ENCODE assay signal across 24 cellular contexts in the genomic region with DNA sequence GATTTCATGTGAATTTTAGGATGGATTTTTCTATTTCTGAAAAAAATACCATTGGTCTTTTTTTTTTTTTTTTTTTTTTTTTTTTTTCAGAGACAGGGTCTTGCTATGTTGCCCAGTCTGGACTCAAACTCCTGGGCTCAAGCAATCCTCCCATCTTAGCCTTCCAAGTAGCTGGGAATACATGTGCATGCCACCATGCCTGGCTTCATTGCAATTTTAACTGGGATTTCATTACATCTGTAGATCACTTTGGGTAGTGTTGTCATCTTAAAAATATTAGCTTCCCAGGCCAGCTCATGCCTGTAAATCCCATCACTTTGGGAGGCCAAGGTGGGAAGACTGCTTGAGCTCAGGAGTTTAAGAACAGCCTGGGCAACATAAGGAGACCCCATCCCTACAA.
"Had no signal": no experiment of that assay in that cellular context is flagged by ENCODE, and none has a peak within 500 bp of the region (broad histone marks: within the 10 kb centered on the region; RNA-seq: fewer than 3 reads in every experiment).

No MANE protein-coding gene starts in this region.

- DNase-seq: dermis blood vessel endothelial cell; effector memory CD4-positive, alpha-beta T cell; erythroblast; esophagus squamous epithelium; hypothalamus; immature natural killer cell; islet precursor cell; midbrain; naive thymus-derived CD4-positive, alpha-beta T cell; nephron progenitor cell; nucleus accumbens; psoas muscle; right cardiac atrium; stimulated activated CD4-positive, alpha-beta T cell treated with anti-CD3 and anti-CD28 coated beads, Interleukin-4, amount 100 ng/mL, for 4 hours; stimulated activated naive CD8-positive, alpha-beta T cell treated with anti-CD3 and anti-CD28 coated beads, Interleukin-15, Interleukin-2, amounts not matched to agents 100 U/mL and 50 U/mL, for 24 hours; substantia nigra; testis; tibial artery; upper lobe of left lung had no signal

- ATAC-seq: left lobe of liver; naive thymus-derived CD4-positive, alpha-beta T cell; psoas muscle; right cardiac atrium; stimulated activated memory B cell treated with anti-CD40 and anti-IgM and Interleukin-4, amounts not matched to agents 10 μg/mL and 1 μg/mL and 100 μg/mL, for 72 hours; stimulated activated naive CD8-positive, alpha-beta T cell treated with anti-CD3 and anti-CD28 coated beads, Interleukin-15, Interleukin-2, amounts not matched to agents 100 U/mL and 50 U/mL, for 24 hours had no signal

- H3K36me3 Mint-ChIP-seq: immature natural killer cell; stimulated activated memory B cell treated with anti-CD40 and anti-IgM and Interleukin-4, amounts not matched to agents 10 μg/mL and 1 μg/mL and 100 μg/mL, for 72 hours had no signal

- H3K9me3 Mint-ChIP-seq: immature natural killer cell; memory B cell; stimulated activated memory B cell treated with anti-CD40 and anti-IgM and Interleukin-4, amounts not matched to agents 10 μg/mL and 1 μg/mL and 100 μg/mL, for 72 hours had no signal

- H3K27me3 Mint-ChIP-seq: memory B cell; naive thymus-derived CD4-positive, alpha-beta T cell; stimulated activated memory B cell treated with anti-CD40 and anti-IgM and Interleukin-4, amounts not matched to agents 10 μg/mL and 1 μg/mL and 100 μg/mL, for 72 hours had no signal

- H3K4me3 Mint-ChIP-seq: immature natural killer cell; memory B cell; naive thymus-derived CD4-positive, alpha-beta T cell; nephron progenitor cell; stimulated activated memory B cell treated with anti-CD40 and anti-IgM and Interleukin-4, amounts not matched to agents 10 μg/mL and 1 μg/mL and 100 μg/mL, for 72 hours had no signal

- H3K27ac ChIP-seq: coronary artery, esophagus squamous epithelium, psoas muscle, testis, tibial artery, upper lobe of left lung had no signal

- H3K9me3 ChIP-seq: esophagus squamous epithelium, psoas muscle, testis, tibial artery, upper lobe of left lung had no signal

- H3K4me3 ChIP-seq: coronary artery, esophagus squamous epithelium, lung, psoas muscle, testis, tibial artery, upper lobe of left lung had no signal

- H3K4me1 Mint-ChIP-seq: stimulated activated memory B cell treated with anti-CD40 and anti-IgM and Interleukin-4, amounts not matched to agents 10 μg/mL and 1 μg/mL and 100 μg/mL, for 72 hours had no signal

- H3K27me3 ChIP-seq: esophagus squamous epithelium, testis, tibial artery, upper lobe of left lung had no signal

- H3K27ac Mint-ChIP-seq: memory B cell; nephron progenitor cell; stimulated activated memory B cell treated with anti-CD40 and anti-IgM and Interleukin-4, amounts not matched to agents 10 μg/mL and 1 μg/mL and 100 μg/mL, for 72 hours had no signal

- H3K36me3 ChIP-seq: esophagus squamous epithelium, tibial artery, upper lobe of left lung had no signal
